ENCODE assay signal across 8 cellular contexts in genomic region chr1:220748091-220748934, GRCh38. TPM values are rescaled to one million over a fixed set of nuclear protein-coding genes. Genes with fewer than 3 reads are reported as not detected.
DNase-seq lines count a peak whose midpoint lies in the region; ATAC-seq and TF ChIP-seq lines count a peak whose summit lies in the region.

Gene MTARC2 (plus strand): TSS chr1:220748322. CDS start chr1:220748532, 210 bp downstream.

- H3K36me3 ChIP-seq in heart right ventricle = no peaks in the 10 kb centered on the region

- H3K27me3 ChIP-seq in heart right ventricle = peaks cover 0 to 12% (median 0%) of the 10 kb centered on the region in 7 donors

- TF ChIP-seq CTCF in heart right ventricle (IDR thresholded peaks at IDR 0.05) (peak in 1 of 9 donors; percentile 3), omental fat pad (IDR thresholded peaks at IDR 0.05) (no peak)

- H3K9me3 ChIP-seq in heart right ventricle = no peaks in the 10 kb centered on the region

- H3K4me1 ChIP-seq in heart right ventricle = peaks cover 10 to 56% (median 38%) of the 10 kb centered on the region in 9 donors

- peak within 1 kb of the TSS; percentile 67 to 99 (median 78) for H3K4me3 ChIP-seq in heart right ventricle

- 0% methylated on average over 76 of the region's 76 CpGs for WGBS in heart right ventricle, 2 donors

- peak; percentile 97 for ATAC-seq in GM18498 (IDR thresholded peaks at IDR 0.05; ENCODE audit: unreplicated experiment)
- peak; percentile 81 for ATAC-seq in HG02885 (IDR thresholded peaks at IDR 0.05; ENCODE audit: poor library complexity, unreplicated experiment)
- peak; percentile 96 to 98 (median 97) for ATAC-seq in heart right ventricle
- peak; percentile 93 for ATAC-seq in omental fat pad (ENCODE audit: low FRiP score)

- peak within 1 kb of the TSS; percentile 80 to 98 (median 92) for H3K27ac ChIP-seq in heart right ventricle

- intact Hi-C loops in heart right ventricle (cut with DNase I) = loop anchor here in 1 of 10 donors (2.0 kb wide), 1 partner anchor 28 kb away; no protein-coding TSS in a partner anchor

- DNase-seq in AG08395 (ENCODE audit: low spot score) (peak; percentile 83), NCI-H2196 (lab: John Stamatoyannopoulos, UW; ENCODE audit: unreplicated experiment) (peak; percentile 67), amygdala (lab: John Stamatoyannopoulos, UW) (peak in 47 of 56 donors; percentile 12 to 76 (median 39)), heart right ventricle (peak; percentile 82 to 90), omental fat pad (ENCODE audit: low spot score) (peak; percentile 40), SKM-1 treated with dmso at 0.1 percent for 144 hours (lab: John Stamatoyannopoulos, UW; ENCODE audit: unreplicated experiment) (no peak)

RNA-seq across cellular contexts. Expression of gene MTARC2, which starts in this region (rescaled TPM):
- total RNA-seq in heart right ventricle = 10 to 100 TPM; 16.2 to 32.3 (median 26.6) TPM
- 10 to 100 TPM; 13.0 to 30.4 TPM for polyA plus RNA-seq in heart right ventricle
- total RNA-seq in omental fat pad = 10 to 100 TPM; 15.7 to 31.6 (median 26.7) TPM
